Comparison of ENCODE assay signal across 23 cellular contexts in genomic region chr18:51582551-51582950, GRCh38.
DNase-seq lines count a peak whose midpoint lies in the region; ATAC-seq and TF ChIP-seq lines count a peak whose summit lies in the region.
"Had no signal": no experiment of that assay in that cellular context is flagged by ENCODE, and none has a peak within 500 bp of the region (broad histone marks: within the 10 kb centered on the region; RNA-seq: fewer than 3 reads in every experiment).

No MANE protein-coding gene starts in this region.

- intact Hi-C loops in CD8-positive, alpha-beta T cell (cut with DNase I, micrococcal nuclease), result no loop called here

- CTCF ChIA-PET in CD8-positive, alpha-beta T cell (lab: Charles Lee), result no interaction called here

- peaks cover 3% of the 10 kb centered on the region for H3K9me3 Mint-ChIP-seq in CD8-positive, alpha-beta T cell

- no peaks in the 10 kb centered on the region for H3K36me3 Mint-ChIP-seq in CD8-positive, alpha-beta T cell
- H3K36me3 Mint-ChIP-seq: CD8-positive, alpha-beta memory T cell had no signal

- no peaks in the 10 kb centered on the region for H3K4me1 Mint-ChIP-seq in CD8-positive, alpha-beta T cell (ENCODE audit: low read depth)
- H3K4me1 Mint-ChIP-seq: B cell; CD8-positive, alpha-beta memory T cell had no signal

- no peak overlapping the region for H3K27ac ChIP-seq in CD8-positive, alpha-beta T cell (ENCODE audit: low read depth, low read length)
- H3K27ac ChIP-seq: BLaER1 treated with 17β-estradiol and CSF1 and Interleukin-3, amounts not matched to agents 10 nM and 100 nM; C4-2B had no signal

- H3K4me1 ChIP-seq in CD8-positive, alpha-beta T cell (ENCODE audit: insufficient read depth, low read length), result no peaks in the 10 kb centered on the region
- no peaks in the 10 kb centered on the region for H3K4me1 ChIP-seq in HAP-1

- no peaks in the 10 kb centered on the region for H3K36me3 ChIP-seq in CD8-positive, alpha-beta T cell (ENCODE audit: insufficient read depth, low read length)
- no peaks in the 10 kb centered on the region for H3K36me3 ChIP-seq in HAP-1 (replicated peaks)
- H3K36me3 ChIP-seq: BLaER1 treated with 17β-estradiol and CSF1 and Interleukin-3, amounts not matched to agents 10 nM and 100 nM had no signal

- H3K4me3 Mint-ChIP-seq in CD8-positive, alpha-beta T cell, result no peak overlapping the region
- H3K4me3 Mint-ChIP-seq: B cell; CD4-positive, alpha-beta T cell; CD8-positive, alpha-beta memory T cell had no signal

- no peaks in the 10 kb centered on the region for H3K27me3 ChIP-seq in CD8-positive, alpha-beta T cell (ENCODE audit: insufficient read depth, low read length)
- no peaks in the 10 kb centered on the region for H3K27me3 ChIP-seq in HAP-1 (ENCODE audit: low read depth)

- no peaks in the 10 kb centered on the region for H3K27me3 Mint-ChIP-seq in CD8-positive, alpha-beta T cell (ENCODE audit: low read depth)
- H3K27me3 Mint-ChIP-seq: CD4-positive, alpha-beta T cell had no signal

- no peak for TF ChIP-seq CTCF in CD8-positive, alpha-beta T cell (IDR thresholded peaks at IDR 0.05)

- DNase-seq in HT1080 (ENCODE audit: low read depth), result peak; percentile 33
- peak; percentile 9 for DNase-seq in astrocyte of the hippocampus (ENCODE audit: low read depth, low spot score)
- peak; percentile 12 for DNase-seq in mucosa of gallbladder (ENCODE audit: low spot score)
- no peak for DNase-seq in CD8-positive, alpha-beta T cell
- no peak for DNase-seq in NCI-H748 treated with DMSO at 0.1 percent for 48 hours (lab: John Stamatoyannopoulos, UW)
- DNase-seq in HAP-1 (ENCODE audit: low spot score in 2 of 2), result no peak
- DNase-seq: 8988T; ACHN; CD4-positive, alpha-beta T cell; CD8-positive, alpha-beta memory T cell; COR-L47; DMS 273 treated with DMSO at 0.1 percent for 48 hours; DMS153; DMS53; DMS79; DND-41; EL; GDM1 had no signal

- H3K4me3 ChIP-seq in CD8-positive, alpha-beta T cell (ENCODE audit: low read depth, low read length), result no peak overlapping the region
- H3K4me3 ChIP-seq in HAP-1, result no peak overlapping the region
- H3K4me3 ChIP-seq: BLaER1 treated with 17β-estradiol and CSF1 and Interleukin-3, amounts not matched to agents 10 nM and 100 nM; GM12878 had no signal

- in situ Hi-C loops in HAP-1 (cut with MboI; ENCODE audit: low sequenced_read_pairs), result no loop called here

- no peaks in the 10 kb centered on the region for H3K9me3 ChIP-seq in CD8-positive, alpha-beta T cell (ENCODE audit: low read length)
- H3K9me3 ChIP-seq in HAP-1, result no peaks in the 10 kb centered on the region

- no peak for ATAC-seq in GM18868 (IDR thresholded peaks at IDR 0.05; ENCODE audit: unreplicated experiment)
- ATAC-seq in CD8-positive, alpha-beta T cell, result no peak
- ATAC-seq: GM12878 had no signal

- H3K27ac Mint-ChIP-seq in CD8-positive, alpha-beta T cell, result no peak overlapping the region
- H3K27ac Mint-ChIP-seq: B cell; CD4-positive, alpha-beta T cell; CD8-positive, alpha-beta memory T cell had no signal

- POLR2A ChIA-PET in CD8-positive, alpha-beta T cell (lab: Charles Lee), result no interaction called here

Comparison
In these comparisons a context has a peak if more than half of its experiments do, and no peak if none do; other contexts are left out.
1. DNase-seq: peak in HT1080 (single experiment), astrocyte of the hippocampus (single experiment) and mucosa of gallbladder (single experiment); none in CD8-positive, alpha-beta T cell (0 of 7), NCI-H748 treated with DMSO at 0.1 percent for 48 hours (single experiment) and HAP-1 (0 of 2).